ENCODE assay signal across 28 cellular contexts in genomic region chr2:4404363-4404762, GRCh38.
"Had no signal": no experiment of that assay in that cellular context is flagged by ENCODE, and none has a peak within 500 bp of the region (broad histone marks: within the 10 kb centered on the region; RNA-seq: fewer than 3 reads in every experiment).

No MANE protein-coding gene starts in this region.

- H3K27me3 ChIP-seq: brain microvascular endothelial cell, SJSA1 had no signal

- H3K4me1 ChIP-seq: SJSA1 had no signal

- DNase-seq: activated CD4-positive, alpha-beta T cell treated with anti-CD3 and anti-CD28 coated beads, Interleukin-2, amount 10 ng/mL, durations not matched to agents 24 days and 14 days; activated CD4-positive, alpha-beta T cell treated with anti-CD3 and anti-CD28 coated beads, Interleukin-2, amount 50 U/mL, for 4 hours; activated CD8-positive, alpha-beta T cell treated with anti-CD3 and anti-CD28 coated beads for 36 hours; activated effector memory CD4-positive, alpha-beta T cell treated with anti-CD3 and anti-CD28 coated beads, Interleukin-2, amount 50 U/mL, for 16 hours; activated naive CD4-positive, alpha-beta T cell; activated naive CD4-positive, alpha-beta T cell treated with anti-CD3 and anti-CD28 coated beads, Interleukin-2, amount 50 U/mL, for 16 hours; activated naive CD8-positive, alpha-beta T cell treated with anti-CD3 and anti-CD28 coated beads for 36 hours; activated T-cell treated with anti-CD3 and anti-CD28 coated beads, Interleukin-2, amount 50 U/mL, for 1 hour; activated T-cell treated with anti-CD3 and anti-CD28 coated beads, Interleukin-2, amount 50 U/mL, for 72 hours; amniotic stem cell; aorta; brain microvascular endothelial cell; Karpas-422; KBM-7; MM.1S; MV-4-11; NCI-H1092 treated with DMSO at 0.1 percent for 48 hours; NCI-H146; NCI-H2081 treated with DMSO at 0.1 percent for 48 hours; NCI-H2171; NCI-H226; NCI-H446 treated with DMSO at 0.1 percent for 48 hours; NCI-H524; SHP77; SK-N-SH had no signal

- H3K27ac ChIP-seq: brain microvascular endothelial cell, SJSA1 had no signal

- ATAC-seq: activated CD8-positive, alpha-beta T cell treated with anti-CD3 and anti-CD28 coated beads for 36 hours; activated T-cell treated with anti-CD3 and anti-CD28 coated beads, Interleukin-2, amount 50 U/mL, for 72 hours; activated T-helper 17 cell treated with anti-CD3 and anti-CD28 coated beads, Interleukin-2, amount 50 U/mL, for 72 hours; Panc1 had no signal

- H3K36me3 ChIP-seq: brain microvascular endothelial cell, SJSA1 had no signal

- H3K4me3 ChIP-seq: SJSA1 had no signal
